Comparison of ENCODE assay signal across 28 cellular contexts in the genomic region with DNA sequence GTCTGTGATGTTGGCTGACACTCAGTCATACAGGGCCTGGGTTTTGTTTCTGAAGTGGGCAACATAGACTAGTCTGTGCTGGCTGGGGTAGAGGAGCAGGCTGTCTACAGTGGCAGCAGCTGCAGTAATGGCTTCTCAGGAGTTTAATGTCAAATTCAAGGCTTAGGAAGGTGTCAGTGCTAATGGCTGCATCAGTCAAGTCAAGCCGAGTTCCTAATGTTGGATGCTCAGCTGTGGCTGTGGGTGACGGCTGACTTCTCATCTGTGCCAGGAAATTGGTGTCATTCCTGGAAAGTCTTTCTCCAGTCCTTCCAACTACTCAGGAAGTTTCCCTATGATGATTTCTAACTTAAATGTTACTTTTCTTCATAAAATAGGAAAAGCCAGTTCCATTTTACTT.
"Had no signal": no experiment of that assay in that cellular context is flagged by ENCODE, and none has a peak within 500 bp of the region (broad histone marks: within the 10 kb centered on the region; RNA-seq: fewer than 3 reads in every experiment).

No MANE protein-coding gene starts in this region.

- H3K36me3 Mint-ChIP-seq: activated CD4-positive, alpha-beta memory T cell treated with anti-CD3 and anti-CD28 coated beads for 36 hours; activated naive CD4-positive, alpha-beta T cell treated with anti-CD3 and anti-CD28 coated beads, Interleukin-2, amount 10 ng/mL, durations not matched to agents 7 days and 5 days; activated naive CD8-positive, alpha-beta T cell had no signal

- H3K27ac Mint-ChIP-seq: activated CD4-positive, alpha-beta memory T cell treated with anti-CD3 and anti-CD28 coated beads for 36 hours; activated CD4-positive, alpha-beta T cell treated with anti-CD3 and anti-CD28 coated beads for 36 hours; activated CD4-positive, alpha-beta T cell treated with anti-CD3 and anti-CD28 coated beads, Interleukin-2, amount 10 ng/mL, durations not matched to agents 24 days and 14 days; activated naive CD4-positive, alpha-beta T cell treated with anti-CD3 and anti-CD28 coated beads, Interleukin-2, amount 10 ng/mL, durations not matched to agents 7 days and 5 days; activated naive CD8-positive, alpha-beta T cell; activated T-cell treated with anti-CD3 and anti-CD28 coated beads, Interleukin-2, amount 50 U/mL, for 24 hours; activated T-cell treated with anti-CD3 and anti-CD28 coated beads, Interleukin-2, amount 50 U/mL, for 72 hours had no signal

- FAIRE-seq: astrocyte, colon, endometrium, endothelial cell of umbilical vein, frontal cortex had no signal

- ATAC-seq: activated CD4-positive, alpha-beta T cell treated with anti-CD3 and anti-CD28 coated beads for 36 hours; activated T-cell treated with anti-CD3 and anti-CD28 coated beads, Interleukin-2, amount 50 U/mL, for 72 hours had no signal

- H3K27ac ChIP-seq: brain microvascular endothelial cell, epithelial cell of prostate, esophagus squamous epithelium had no signal

- H3K4me3 ChIP-seq: esophagus squamous epithelium had no signal

- H3K4me1 Mint-ChIP-seq: activated CD4-positive, alpha-beta T cell treated with anti-CD3 and anti-CD28 coated beads for 36 hours; activated CD4-positive, alpha-beta T cell treated with anti-CD3 and anti-CD28 coated beads, Interleukin-2, amount 10 ng/mL, durations not matched to agents 24 days and 14 days; activated naive CD4-positive, alpha-beta T cell treated with anti-CD3 and anti-CD28 coated beads, Interleukin-2, amount 10 ng/mL, durations not matched to agents 7 days and 5 days had no signal

- H3K9me3 ChIP-seq: esophagus squamous epithelium had no signal

- H3K27me3 ChIP-seq: brain microvascular endothelial cell, esophagus squamous epithelium had no signal

- DNase-seq: activated CD4-positive, alpha-beta memory T cell treated with anti-CD3 and anti-CD28 coated beads for 36 hours; activated CD4-positive, alpha-beta T cell treated with anti-CD3 and anti-CD28 coated beads for 36 hours; activated CD4-positive, alpha-beta T cell treated with anti-CD3 and anti-CD28 coated beads, Interleukin-2, amount 10 ng/mL, durations not matched to agents 24 days and 14 days; activated CD4-positive, CD25-positive, alpha-beta regulatory T cell; activated CD4-positive, CD25-positive, alpha-beta regulatory T cell treated with anti-CD3 and anti-CD28 coated beads, Interleukin-2, amount 50 U/mL, for 72 hours; activated CD8-positive, alpha-beta memory T cell treated with anti-CD3 and anti-CD28 coated beads, Interleukin-2, amount 50 U/mL, for 48 hours; activated gamma-delta T cell; activated naive CD4-positive, alpha-beta T cell; activated naive CD4-positive, alpha-beta T cell treated with anti-CD3 and anti-CD28 coated beads, Interleukin-2, amount 10 ng/mL, durations not matched to agents 7 days and 5 days; activated T-cell treated with anti-CD3 and anti-CD28 coated beads for 4 hours; activated T-cell treated with anti-CD3 and anti-CD28 coated beads, Interleukin-2, amount 50 U/mL, for 24 hours; activated T-cell treated with anti-CD3 and anti-CD28 coated beads, Interleukin-2, amount 50 U/mL, for 72 hours; amniotic stem cell; anterior cingulate cortex; brain microvascular endothelial cell; caudate nucleus; effector CD8-positive, alpha-beta T cell; esophagus squamous epithelium; foreskin fibroblast; glutamatergic neuron; T-helper 2 cell had no signal

- H3K27me3 Mint-ChIP-seq: activated CD4-positive, alpha-beta memory T cell treated with anti-CD3 and anti-CD28 coated beads for 36 hours; activated CD4-positive, alpha-beta T cell treated with anti-CD3 and anti-CD28 coated beads for 36 hours; activated CD4-positive, alpha-beta T cell treated with anti-CD3 and anti-CD28 coated beads, Interleukin-2, amount 10 ng/mL, durations not matched to agents 24 days and 14 days; activated naive CD4-positive, alpha-beta T cell treated with anti-CD3 and anti-CD28 coated beads, Interleukin-2, amount 10 ng/mL, durations not matched to agents 7 days and 5 days; activated naive CD8-positive, alpha-beta T cell; activated T-cell treated with anti-CD3 and anti-CD28 coated beads, Interleukin-2, amount 50 U/mL, for 24 hours had no signal

- H3K4me3 Mint-ChIP-seq: activated CD4-positive, alpha-beta memory T cell treated with anti-CD3 and anti-CD28 coated beads for 36 hours; activated CD4-positive, alpha-beta T cell treated with anti-CD3 and anti-CD28 coated beads for 36 hours; activated CD4-positive, alpha-beta T cell treated with anti-CD3 and anti-CD28 coated beads, Interleukin-2, amount 10 ng/mL, durations not matched to agents 24 days and 14 days; activated naive CD4-positive, alpha-beta T cell treated with anti-CD3 and anti-CD28 coated beads, Interleukin-2, amount 10 ng/mL, durations not matched to agents 7 days and 5 days; activated naive CD8-positive, alpha-beta T cell; activated T-cell treated with anti-CD3 and anti-CD28 coated beads, Interleukin-2, amount 50 U/mL, for 24 hours; activated T-cell treated with anti-CD3 and anti-CD28 coated beads, Interleukin-2, amount 50 U/mL, for 72 hours had no signal

- H3K36me3 ChIP-seq: brain microvascular endothelial cell, esophagus squamous epithelium had no signal

- H3K4me1 ChIP-seq: esophagus squamous epithelium had no signal

- H3K9me3 Mint-ChIP-seq: activated CD4-positive, alpha-beta memory T cell treated with anti-CD3 and anti-CD28 coated beads for 36 hours; activated CD4-positive, alpha-beta T cell treated with anti-CD3 and anti-CD28 coated beads, Interleukin-2, amount 10 ng/mL, durations not matched to agents 24 days and 14 days had no signal
